Comparison of ENCODE assay signal across 1 cellular context in the genomic region with DNA sequence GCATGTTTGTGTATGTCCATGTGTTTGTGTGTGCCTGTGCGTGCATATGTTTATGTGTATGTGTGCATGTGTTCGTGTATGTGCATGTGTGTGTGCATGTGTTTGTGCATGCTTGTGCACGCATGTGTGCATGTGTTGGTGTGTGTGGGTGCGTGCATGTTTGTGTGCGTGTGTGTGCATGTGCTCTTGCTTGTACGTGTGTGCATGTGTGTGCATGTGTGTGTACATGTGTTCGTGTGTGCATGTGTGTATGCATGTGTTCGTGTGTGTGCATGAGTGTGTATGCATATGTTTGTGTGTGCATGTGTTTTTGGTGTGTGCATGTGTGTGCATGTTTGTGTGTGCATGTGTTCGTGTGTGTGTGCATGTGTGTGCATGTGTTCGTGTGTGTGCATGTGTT.
TF ChIP-seq lines count a peak whose summit lies in the region.

No MANE protein-coding gene starts in this region.

TF ChIP-seq in HepG2, 621 proteins besides CTCF, POLR2A, EP300 and RAD21:
- TF ChIP-seq, protein P1, sequence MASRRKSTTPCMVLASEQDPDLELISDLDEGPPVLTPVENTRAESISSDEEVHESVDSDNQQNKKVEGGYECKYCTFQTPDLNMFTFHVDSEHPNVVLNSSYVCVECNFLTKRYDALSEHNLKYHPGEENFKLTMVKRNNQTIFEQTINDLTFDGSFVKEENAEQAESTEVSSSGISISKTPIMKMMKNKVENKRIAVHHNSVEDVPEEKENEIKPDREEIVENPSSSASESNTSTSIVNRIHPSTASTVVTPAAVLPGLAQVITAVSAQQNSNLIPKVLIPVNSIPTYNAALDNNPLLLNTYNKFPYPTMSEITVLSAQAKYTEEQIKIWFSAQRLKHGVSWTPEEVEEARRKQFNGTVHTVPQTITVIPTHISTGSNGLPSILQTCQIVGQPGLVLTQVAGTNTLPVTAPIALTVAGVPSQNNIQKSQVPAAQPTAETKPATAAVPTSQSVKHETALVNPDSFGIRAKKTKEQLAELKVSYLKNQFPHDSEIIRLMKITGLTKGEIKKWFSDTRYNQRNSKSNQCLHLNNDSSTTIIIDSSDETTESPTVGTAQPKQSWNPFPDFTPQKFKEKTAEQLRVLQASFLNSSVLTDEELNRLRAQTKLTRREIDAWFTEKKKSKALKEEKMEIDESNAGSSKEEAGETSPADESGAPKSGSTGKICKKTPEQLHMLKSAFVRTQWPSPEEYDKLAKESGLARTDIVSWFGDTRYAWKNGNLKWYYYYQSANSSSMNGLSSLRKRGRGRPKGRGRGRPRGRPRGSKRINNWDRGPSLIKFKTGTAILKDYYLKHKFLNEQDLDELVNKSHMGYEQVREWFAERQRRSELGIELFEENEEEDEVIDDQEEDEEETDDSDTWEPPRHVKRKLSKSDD (CRISPR knock-in tag; IDR thresholded peaks at IDR 0.05; ENCODE audit: low read depth), result no peak
- TF ChIP-seq SMARCE1 (IDR thresholded peaks at IDR 0.05; ENCODE audit: borderline replicate concordance), result no peak
- TF ChIP-seq, protein P2, sequence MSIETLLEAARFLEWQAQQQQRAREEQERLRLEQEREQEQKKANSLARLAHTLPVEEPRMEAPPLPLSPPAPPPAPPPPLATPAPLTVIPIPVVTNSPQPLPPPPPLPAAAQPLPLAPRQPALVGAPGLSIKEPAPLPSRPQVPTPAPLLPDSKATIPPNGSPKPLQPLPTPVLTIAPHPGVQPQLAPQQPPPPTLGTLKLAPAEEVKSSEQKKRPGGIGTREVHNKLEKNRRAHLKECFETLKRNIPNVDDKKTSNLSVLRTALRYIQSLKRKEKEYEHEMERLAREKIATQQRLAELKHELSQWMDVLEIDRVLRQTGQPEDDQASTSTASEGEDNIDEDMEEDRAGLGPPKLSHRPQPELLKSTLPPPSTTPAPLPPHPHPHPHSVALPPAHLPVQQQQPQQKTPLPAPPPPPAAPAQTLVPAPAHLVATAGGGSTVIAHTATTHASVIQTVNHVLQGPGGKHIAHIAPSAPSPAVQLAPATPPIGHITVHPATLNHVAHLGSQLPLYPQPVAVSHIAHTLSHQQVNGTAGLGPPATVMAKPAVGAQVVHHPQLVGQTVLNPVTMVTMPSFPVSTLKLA (IDR thresholded peaks at IDR 0.05), result peak; percentile 100
- TF ChIP-seq CEBPB (IDR thresholded peaks at IDR 0.05; ENCODE audit: borderline replicate concordance, low read depth, low read length), result no peak
- TF ChIP-seq ZNF329 (CRISPR knock-in tag; IDR thresholded peaks at IDR 0.05; ENCODE audit: low read depth), result no peak
- no peak for TF ChIP-seq ZFP90 (CRISPR knock-in tag; IDR thresholded peaks at IDR 0.05; ENCODE audit: borderline replicate concordance)
